12 cellular contexts compared by ENCODE assay signal in genomic region chr17:32878211-32878610, GRCh38. TPM values are rescaled to one million over a fixed set of nuclear protein-coding genes. Genes with fewer than 3 reads are reported as not detected.
DNase-seq lines count a peak whose midpoint lies in the region; ATAC-seq and TF ChIP-seq lines count a peak whose summit lies in the region.
"Had no signal": no experiment of that assay in that cellular context is flagged by ENCODE, and none has a peak within 500 bp of the region (broad histone marks: within the 10 kb centered on the region; RNA-seq: fewer than 3 reads in every experiment).

No MANE protein-coding gene starts in this region.

- no peak overlapping the region for H4K91ac ChIP-seq in IMR-90 (ENCODE audit: insufficient read depth, low read depth, low read length)

- BruUV-seq in IMR-90 (replicated peaks; lab: Mats Ljungman, UMichigan): no TSS peak

- H3K4ac ChIP-seq in IMR-90 (ENCODE audit: low read depth, low read length): no peak overlapping the region

- no peak for TF ChIP-seq CTCF in AG04449 (IDR thresholded peaks at IDR 0.05; ENCODE audit: insufficient read depth, low read length, missing control alignments)
- no peak for TF ChIP-seq CTCF in IMR-90 (conservative IDR thresholded peaks at IDR 0.05; ENCODE audit: low read depth, low read length)
- no peak for TF ChIP-seq CTCF in epithelial cell of esophagus (IDR thresholded peaks at IDR 0.05; ENCODE audit: insufficient read depth, low read depth, low read length, missing control alignments)
- no peak for TF ChIP-seq CTCF in omental fat pad (IDR thresholded peaks at IDR 0.05)

- H3K9ac ChIP-seq in IMR-90 (ENCODE audit: low read depth, low read length): no peak overlapping the region

- dilution Hi-C loops in IMR-90 (cut with HindIII; ENCODE audit: low sequenced_read_pairs, unreplicated experiment): no loop called here

- peaks cover 2% of the 10 kb centered on the region for H3K4me1 ChIP-seq in IMR-90 (ENCODE audit: control insufficient read depth, insufficient read depth, low read length)

- DNase-seq in AG04449 (ENCODE audit: low read depth, low spot score): peak; percentile 21
- peak; percentile 32 for DNase-seq in IMR-90
- peak; percentile 67 for DNase-seq in epithelial cell of esophagus (ENCODE audit: low read depth)
- DNase-seq in omental fat pad (ENCODE audit: low spot score): peak; percentile 25
- no peak for DNase-seq in NOMO-1 (lab: John Stamatoyannopoulos, UW; ENCODE audit: unreplicated experiment in 2 of 2)
- no peak for DNase-seq in activated CD8-positive, alpha-beta memory T cell treated with anti-CD3 and anti-CD28 coated beads for 24 hours
- DNase-seq in NCI-H82 treated with DMSO at 0.1 percent for 48 hours (lab: John Stamatoyannopoulos, UW; ENCODE audit: unreplicated experiment): no peak
- DNase-seq in NAMALWA (ENCODE audit: low spot score): no peak
- DNase-seq: activated CD4-positive, alpha-beta T cell treated with anti-CD3 and anti-CD28 coated beads for 1 hour; activated gamma-delta T cell; NCI-H69; stimulated activated CD4-positive, alpha-beta T cell treated with anti-CD3 and anti-CD28 coated beads, Interleukin-4, amount 100 ng/mL, for 24 hours had no signal

- H3K27me3 ChIP-seq in IMR-90 (ENCODE audit: control insufficient read depth, insufficient read depth, low read length): peaks cover 7% of the 10 kb centered on the region

- intact Hi-C loops in IMR-90 (cut with micrococcal nuclease): loop anchor here (5.0 kb wide), 2 partner anchors 49 to 874 kb away; partner anchors contain the start of gene TMEM98

- no peak overlapping the region for H3K23ac ChIP-seq in IMR-90 (ENCODE audit: low read depth, low read length)

- H3K27ac ChIP-seq in IMR-90 (ENCODE audit: insufficient read depth, low read length): no peak overlapping the region

- no peak for TF ChIP-seq RAD21 in IMR-90 (IDR thresholded peaks at IDR 0.05; ENCODE audit: low read length)

- no peak for ATAC-seq in IMR-90 (ENCODE audit: low read depth)
- ATAC-seq in omental fat pad (ENCODE audit: low FRiP score): no peak

- no peak overlapping the region for H3K4me3 ChIP-seq in AG04449 (ENCODE audit: low read depth, low read length)
- no peak overlapping the region for H3K4me3 ChIP-seq in IMR-90 (ENCODE audit: insufficient read depth, low read depth, low read length)
- H3K4me3 ChIP-seq in epithelial cell of esophagus (ENCODE audit: low read length): no peak overlapping the region

- no peak for TF ChIP-seq POLR2A in IMR-90 (IDR thresholded peaks at IDR 0.05; ENCODE audit: low read depth, low read length)

- no peak overlapping the region for H2AFZ ChIP-seq in IMR-90 (replicated peaks; ENCODE audit: low read length, poor library complexity)

- H2BK15ac ChIP-seq in IMR-90 (ENCODE audit: low read depth, low read length): no peak overlapping the region

- H3K9me3 ChIP-seq in IMR-90 (ENCODE audit: control insufficient read depth, insufficient read depth, low read length): no peaks in the 10 kb centered on the region

- H2BK20ac ChIP-seq in IMR-90 (ENCODE audit: low read depth, low read length): no peak overlapping the region

- H3K4me2 ChIP-seq in IMR-90 (ENCODE audit: low read depth, low read length): no peak overlapping the region

- no peaks in the 10 kb centered on the region for H3K36me3 ChIP-seq in IMR-90 (ENCODE audit: control insufficient read depth, insufficient read depth, low read length)

- H4K5ac ChIP-seq in IMR-90 (ENCODE audit: low read depth, low read length): no peak overlapping the region

- no peaks in the 10 kb centered on the region for H3K79me1 ChIP-seq in IMR-90 (ENCODE audit: low read depth in 1 of 2, low read length in 2 of 2)

- in situ Hi-C loops in IMR-90 (cut with MboI; ENCODE audit: low sequenced_read_pairs): no loop called here

- no peak overlapping the region for H3K14ac ChIP-seq in IMR-90 (replicated peaks; ENCODE audit: low read depth, low read length)

- H3K18ac ChIP-seq in IMR-90 (ENCODE audit: low read depth, low read length): no peak overlapping the region

- POLR2A ChIA-PET in AG04449 (lab: Yijun Ruan, JAX): no interaction called here
- POLR2A ChIA-PET in IMR-90 (lab: Charles Lee; ENCODE audit: unreplicated experiment): no interaction called here

- H2BK5ac ChIP-seq in IMR-90 (ENCODE audit: low read depth, low read length, poor library complexity, severe bottlenecking): no peak overlapping the region

- 83% methylated on average over 1 of the region's 3 CpGs; no CpG with 5 or more reads in 1 of the 2 experiments for WGBS in IMR-90 (ENCODE audit: extremely low coverage in 2 of 2, insufficient read length in 1 of 2), 2 experiments

- no peak overlapping the region for H2BK120ac ChIP-seq in IMR-90 (ENCODE audit: low read depth, low read length)

- no peaks in the 10 kb centered on the region for H3K9me1 ChIP-seq in IMR-90 (ENCODE audit: insufficient read depth, low read length)

- no peak overlapping the region for H2AK9ac ChIP-seq in IMR-90 (replicated peaks; ENCODE audit: low read depth, low read length, poor library complexity)

- H2AK5ac ChIP-seq in IMR-90 (ENCODE audit: low read depth, low read length): no peak overlapping the region

- CTCF ChIA-PET in AG04449 (lab: Yijun Ruan, JAX) (interaction anchor here (1.1 to 4.3 kb wide), 25 partner anchors 7 to 416 kb away, joined by 3 to 81 read pairs (median 8); partner anchors contain the start of gene TMEM98), IMR-90 (lab: Yijun Ruan, JAX) (interaction anchor here (0.6 to 2.2 kb wide), 5 partner anchors 18 to 95 kb away, joined by 3 to 11 read pairs (median 6); a partner anchor contains a TSS)

- H3K56ac ChIP-seq in IMR-90 (ENCODE audit: extremely low read depth, insufficient read depth, low read length): no peak overlapping the region

- H4K8ac ChIP-seq in IMR-90 (ENCODE audit: low read depth in 2 of 2, low read length in 2 of 2): no peak overlapping the region

- no peaks in the 10 kb centered on the region for H4K20me1 ChIP-seq in IMR-90 (ENCODE audit: insufficient read depth, low read length)

TF ChIP-seq in IMR-90, 13 proteins besides CTCF, POLR2A, EP300 and RAD21:
- TF ChIP-seq ELK1 (IDR thresholded peaks at IDR 0.05; ENCODE audit: borderline replicate concordance, low read depth, low read length): no peak
- TF ChIP-seq MAFK (IDR thresholded peaks at IDR 0.05; ENCODE audit: low read depth, low read length): no peak
TF ChIP-seq in IMR-90: peak in this region for 0.

RNA-seq across cellular contexts. Expression of gene MYO1D, which starts 1.3 kb away (rescaled TPM):
- total RNA-seq in IMR-90 (2012; rRNA removed) (0.56 and 0.90 TPM in 2 replicates), omental fat pad (10 to 100 TPM; 36.9 to 49.2 (median 39.5) TPM)
- 0.63 and 0.67 TPM in 2 replicates for polyA plus RNA-seq in IMR-90 (2012; rRNA removed)
- polyA plus RNA-seq in IMR-90 (2012; cell fraction: cytosol; rRNA removed): 0.41 and 0.43 TPM in 2 replicates
- 0.13 and 0.42 TPM in 2 replicates for polyA plus RNA-seq in IMR-90 (2012; cell fraction: nucleus; rRNA removed; ENCODE audit: low replicate concordance)

RNA-seq across cellular contexts. Expression of gene TMEM98, which starts 49.7 kb away (rescaled TPM):
- 129 and 173 TPM in 2 replicates for total RNA-seq in IMR-90 (2012; rRNA removed)
- polyA plus RNA-seq in IMR-90 (2012; rRNA removed): 195 TPM in 2 replicates
- polyA plus RNA-seq in IMR-90 (2012; cell fraction: cytosol; rRNA removed): 288 and 315 TPM in 2 replicates
- polyA plus RNA-seq in IMR-90 (2012; cell fraction: nucleus; rRNA removed; ENCODE audit: low replicate concordance): 125 and 152 TPM in 2 replicates
- 100 to 1,000 TPM in 1 of 4 donors, 10 to 100 TPM in 3; 44.6 to 193 (median 80.3) TPM for total RNA-seq in omental fat pad

Comparison
In these comparisons a context has a peak if more than half of its experiments do, and no peak if none do; other contexts are left out.
1. DNase-seq: peak in AG04449 (single experiment), IMR-90 (single experiment), epithelial cell of esophagus (single experiment) and omental fat pad (single experiment); none in NOMO-1 (0 of 2), activated CD8-positive, alpha-beta memory T cell treated with anti-CD3 and anti-CD28 coated beads for 24 hours (single experiment), NCI-H82 treated with DMSO at 0.1 percent for 48 hours (single experiment) and NAMALWA (single experiment).
2. RNA of gene MYO1D, which starts 1.3 kb away (total RNA-seq): 36.9 to 49.2 TPM in omental fat pad; 0.56 to 0.90 TPM in IMR-90; every median in the first group is over 10 times any median in the second.